ENCODE assay signal across 14 cellular contexts in the genomic region with DNA sequence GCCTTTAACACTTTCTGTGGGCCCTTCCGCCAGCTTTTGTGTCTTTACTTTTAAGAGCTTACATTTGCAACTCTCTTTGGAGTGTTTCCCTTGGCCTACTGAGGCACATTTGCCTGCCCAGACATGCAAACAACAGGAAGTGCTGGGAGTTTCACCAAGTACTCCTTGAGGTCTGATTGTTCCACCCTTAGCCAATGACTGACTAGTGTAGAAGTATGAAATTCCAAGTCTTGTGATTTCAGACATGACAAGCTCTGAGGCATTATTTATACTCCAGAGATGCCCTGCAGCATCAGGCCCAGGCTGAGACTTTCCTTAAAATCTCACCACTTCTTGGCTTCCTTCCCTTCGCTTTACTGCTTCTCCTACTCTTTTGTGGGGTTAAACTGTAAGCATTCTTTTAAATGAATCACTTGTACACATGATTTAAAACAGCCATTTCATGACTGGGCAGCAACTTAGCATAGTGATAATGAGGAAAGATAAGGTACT.
DNase-seq lines count a peak whose midpoint lies in the region; ATAC-seq and TF ChIP-seq lines count a peak whose summit lies in the region.
"Had no signal": no experiment of that assay in that cellular context is flagged by ENCODE, and none has a peak within 500 bp of the region (broad histone marks: within the 10 kb centered on the region; RNA-seq: fewer than 3 reads in every experiment).

No MANE protein-coding gene starts in this region.

- H3K9me2 ChIP-seq in SU-DHL-6 (replicated peaks; ENCODE audit: insufficient read depth, low read length): no peaks in the 10 kb centered on the region

- no peak overlapping the region for H3K27ac Mint-ChIP-seq in Calu3 (ENCODE audit: unreplicated experiment)
- H3K27ac Mint-ChIP-seq: activated CD4-positive, alpha-beta T cell treated with anti-CD3 and anti-CD28 coated beads, Interleukin-2, amount 10 ng/mL, durations not matched to agents 24 days and 14 days had no signal

- no peaks in the 10 kb centered on the region for H3K79me2 ChIP-seq in SU-DHL-6 (ENCODE audit: insufficient read depth, low read length)

- no TSS peak for BruUV-seq in Calu3 (replicated peaks; lab: Mats Ljungman, UMichigan)

- no peaks in the 10 kb centered on the region for H3K36me3 Mint-ChIP-seq in Calu3 (ENCODE audit: insufficient read depth, unreplicated experiment)

- H3K4me3 ChIP-seq in SU-DHL-6 (ENCODE audit: insufficient read depth, low read length, poor library complexity, severe bottlenecking) (no peak overlapping the region), fibroblast of the aortic adventitia (ENCODE audit: low read depth, low read length) (no peak overlapping the region), neuronal stem cell (ENCODE audit: low read length in 2 of 2) (no peak overlapping the region), heart left ventricle (no peak overlapping the region)

- ATAC-seq in heart left ventricle (no peak), GM21619 (IDR thresholded peaks at IDR 0.05; ENCODE audit: unreplicated experiment) (no peak)

- H2BK120ac ChIP-seq in neuronal stem cell (ENCODE audit: low read depth, low read length): no peak overlapping the region

- H3K23ac ChIP-seq in neuronal stem cell (ENCODE audit: low read depth, low read length, poor library complexity): no peak overlapping the region

- no peak for TF ChIP-seq POLR2A in heart left ventricle (IDR thresholded peaks at IDR 0.05)

- H3K36me3 ChIP-seq in SU-DHL-6 (ENCODE audit: low read length) (no peaks in the 10 kb centered on the region), neuronal stem cell (replicated peaks in 1 of 2; ENCODE audit: control insufficient read depth in 2 of 2, insufficient read depth in 2 of 2, low read length in 2 of 2) (no peaks in the 10 kb centered on the region), heart left ventricle (no peaks in the 10 kb centered on the region)

- no peaks in the 10 kb centered on the region for H3K9me3 Mint-ChIP-seq in Calu3 (ENCODE audit: low read depth, unreplicated experiment)
- H3K9me3 Mint-ChIP-seq: activated CD4-positive, alpha-beta T cell treated with anti-CD3 and anti-CD28 coated beads, Interleukin-2, amount 10 ng/mL, durations not matched to agents 24 days and 14 days had no signal

- H3K9ac ChIP-seq in SU-DHL-6 (ENCODE audit: low read length) (no peak overlapping the region), neuronal stem cell (ENCODE audit: low read depth, low read length, poor library complexity) (no peak overlapping the region)

- H3K4ac ChIP-seq in neuronal stem cell (ENCODE audit: low read length): no peak overlapping the region

- H3K4me1 ChIP-seq in neuronal stem cell (ENCODE audit: control insufficient read depth in 2 of 2, insufficient read depth in 1 of 2, low read depth in 1 of 2, low read length in 2 of 2) (no peaks in the 10 kb centered on the region), heart left ventricle (no peaks in the 10 kb centered on the region)

- no peaks in the 10 kb centered on the region for H3K27me3 Mint-ChIP-seq in Calu3 (ENCODE audit: unreplicated experiment)
- H3K27me3 Mint-ChIP-seq: activated CD4-positive, alpha-beta T cell treated with anti-CD3 and anti-CD28 coated beads, Interleukin-2, amount 10 ng/mL, durations not matched to agents 24 days and 14 days had no signal

- DNase-seq in GM04504 (ENCODE audit: low read depth) (peak; percentile 89), fibroblast of the aortic adventitia (ENCODE audit: low read depth) (peak; percentile 88), neuronal stem cell (ENCODE audit: low spot score) (no peak), DMS 273 treated with DMSO at 0.1 percent for 48 hours (lab: John Stamatoyannopoulos, UW) (no peak), heart left ventricle (no peak), Calu3 (no peak)
- DNase-seq: activated CD4-positive, alpha-beta T cell treated with anti-CD3 and anti-CD28 coated beads, Interleukin-2, amount 10 ng/mL, durations not matched to agents 24 days and 14 days; activated gamma-delta T cell treated with Interleukin-2 at 50 U/mL for 16 hours; COR-L47; NCI-H1105; NCI-H82; stimulated activated CD4-positive, alpha-beta T cell treated with anti-CD3 and anti-CD28 coated beads, Interleukin-15, amount 100 ng/mL, for 24 hours had no signal

- CTCF ChIA-PET in Calu3 (lab: Charles Lee): no interaction called here

- no peaks in the 10 kb centered on the region for H4K20me1 ChIP-seq in SU-DHL-6 (ENCODE audit: low read depth, low read length)

- H3K14ac ChIP-seq in neuronal stem cell (ENCODE audit: low read length): no peak overlapping the region

- H3K79me1 ChIP-seq in neuronal stem cell (ENCODE audit: low read depth, low read length): no peaks in the 10 kb centered on the region

- no peak overlapping the region for H3K18ac ChIP-seq in neuronal stem cell (ENCODE audit: low read length)

- no peak overlapping the region for H3K4me3 Mint-ChIP-seq in Calu3 (ENCODE audit: low read depth, unreplicated experiment)
- H3K4me3 Mint-ChIP-seq: activated CD4-positive, alpha-beta T cell treated with anti-CD3 and anti-CD28 coated beads, Interleukin-2, amount 10 ng/mL, durations not matched to agents 24 days and 14 days had no signal

- no peak overlapping the region for H2BK12ac ChIP-seq in neuronal stem cell (ENCODE audit: low read length)

- H2AK5ac ChIP-seq in neuronal stem cell (ENCODE audit: low read depth, low read length): no peak overlapping the region

- H4K8ac ChIP-seq in neuronal stem cell (ENCODE audit: low read depth, low read length): no peak overlapping the region

- H3K4me2 ChIP-seq in SU-DHL-6 (ENCODE audit: low read depth, low read length, poor library complexity, severe bottlenecking): no peak overlapping the region
- no peak overlapping the region for H3K4me2 ChIP-seq in neuronal stem cell (ENCODE audit: insufficient read depth, low read length, poor library complexity, severe bottlenecking)

- no peaks in the 10 kb centered on the region for H3K27me3 ChIP-seq in SU-DHL-6 (ENCODE audit: low read length)
- no peaks in the 10 kb centered on the region for H3K27me3 ChIP-seq in neuronal stem cell (ENCODE audit: control insufficient read depth in 3 of 3, insufficient read depth in 3 of 3, low read depth in 1 of 3, low read length in 3 of 3)
- no peaks in the 10 kb centered on the region for H3K27me3 ChIP-seq in heart left ventricle

- TF ChIP-seq CTCF in SU-DHL-6 (IDR thresholded peaks at IDR 0.05; ENCODE audit: insufficient read depth, low read length, poor library complexity, severe bottlenecking) (no peak), fibroblast of the aortic adventitia (IDR thresholded peaks at IDR 0.05; ENCODE audit: insufficient read depth, low read length) (no peak), heart left ventricle (IDR thresholded peaks at IDR 0.05) (no peak), Calu3 (IDR thresholded peaks at IDR 0.05; ENCODE audit: unreplicated experiment) (no peak)

- H3F3A ChIP-seq in SU-DHL-6 (ENCODE audit: insufficient read depth): no peaks in the 10 kb centered on the region

- H2BK15ac ChIP-seq in neuronal stem cell (ENCODE audit: low read length): no peak overlapping the region

- peak overlapping the region; percentile 43 for H2AFZ ChIP-seq in SU-DHL-6 (ENCODE audit: low read depth, low read length, severe bottlenecking)
- peak overlapping the region; percentile 82 for H2AFZ ChIP-seq in neuronal stem cell (ENCODE audit: low read length)

- H3K4me1 Mint-ChIP-seq in Calu3 (ENCODE audit: low read depth, unreplicated experiment): no peaks in the 10 kb centered on the region
- H3K4me1 Mint-ChIP-seq: activated CD4-positive, alpha-beta T cell treated with anti-CD3 and anti-CD28 coated beads, Interleukin-2, amount 10 ng/mL, durations not matched to agents 24 days and 14 days had no signal

- no peak overlapping the region for H4K91ac ChIP-seq in neuronal stem cell (ENCODE audit: low read depth, low read length, poor library complexity)

- no peaks in the 10 kb centered on the region for H3K9me3 ChIP-seq in SU-DHL-6 (ENCODE audit: insufficient read depth, low read length)
- H3K9me3 ChIP-seq in neuronal stem cell (replicated peaks in 1 of 2; ENCODE audit: control insufficient read depth in 2 of 2, insufficient read depth in 1 of 2, low read depth in 1 of 2, low read length in 2 of 2): no peaks in the 10 kb centered on the region
- H3K9me3 ChIP-seq in heart left ventricle: no peaks in the 10 kb centered on the region

- H3K27ac ChIP-seq in SU-DHL-6 (ENCODE audit: low read depth, low read length): no peak overlapping the region
- H3K27ac ChIP-seq in neuronal stem cell (replicated peaks; ENCODE audit: low read length): no peak overlapping the region
- H3K27ac ChIP-seq in heart left ventricle: no peak overlapping the region

- WGBS in neuronal stem cell (ENCODE audit: extremely low coverage in 2 of 2, insufficient read length in 2 of 2, insufficient replicate concordance in 1 of 2), 2 donors: no CpG with 5 or more reads among the region's 2 CpGs
- 75 to 91% (median 82%) methylated on average over 2 of the region's 2 CpGs for WGBS in heart left ventricle, 4 donors

- H2BK5ac ChIP-seq in neuronal stem cell (ENCODE audit: low read length): no peak overlapping the region

- intact Hi-C loops in heart left ventricle (cut with DNase I): no loop called here
- intact Hi-C loops in Calu3 (cut with micrococcal nuclease; ENCODE audit: unreplicated experiment): no loop called here

Comparison
In these comparisons a context has a peak if more than half of its experiments do, and no peak if none do; other contexts are left out.
1. DNase-seq: peak in GM04504 (single experiment) and fibroblast of the aortic adventitia (single experiment); none in neuronal stem cell (single experiment), DMS 273 treated with DMSO at 0.1 percent for 48 hours (single experiment), heart left ventricle (0 of 5) and Calu3 (single experiment).